13 cellular contexts compared by ENCODE assay signal in the genomic region with DNA sequence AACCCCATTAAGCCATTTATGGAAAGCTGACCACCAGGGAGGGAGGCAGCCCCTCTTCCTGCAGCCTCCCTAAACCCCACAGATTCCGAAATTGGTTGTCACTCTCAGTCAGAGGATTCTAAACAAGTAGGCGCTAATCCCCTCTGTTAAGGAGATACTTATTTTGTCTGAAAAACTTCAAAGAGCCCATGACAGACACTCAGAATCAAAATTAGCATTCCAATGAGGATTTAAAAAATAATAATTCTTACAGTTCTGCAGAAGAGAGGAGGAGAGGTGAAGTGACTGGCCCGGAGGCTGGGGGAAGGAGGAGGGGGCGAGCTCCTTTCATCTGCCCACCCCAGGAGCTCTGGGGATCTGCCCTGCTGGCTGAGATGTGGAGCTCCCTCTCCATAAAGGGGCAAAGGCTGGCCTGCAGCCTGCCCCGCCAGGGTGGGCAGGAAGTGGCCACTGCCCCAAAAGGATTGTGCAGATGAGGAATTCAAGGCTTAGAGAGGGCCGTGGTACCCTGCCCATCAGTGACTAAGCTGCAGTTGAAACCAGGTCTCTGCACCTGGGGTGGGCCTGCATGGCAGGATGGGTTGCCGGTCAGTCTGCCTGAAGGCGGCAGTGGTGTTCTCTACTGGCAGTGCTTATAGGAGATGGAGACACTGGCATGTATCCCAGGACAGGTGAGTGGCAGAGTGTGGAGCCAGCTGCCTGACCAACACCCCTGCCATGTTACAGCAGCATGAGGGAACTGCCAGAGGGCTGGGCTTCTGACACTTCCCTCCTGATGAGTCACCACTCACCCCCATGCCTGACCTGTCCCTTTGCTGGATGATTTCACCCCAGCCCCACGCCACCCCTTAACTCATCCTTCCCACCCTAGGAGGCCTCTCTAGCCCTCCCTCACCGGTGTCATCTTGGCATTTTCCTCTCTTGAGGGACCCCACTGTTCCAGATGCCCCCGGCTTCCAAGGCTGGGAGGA.
DNase-seq lines count a peak whose midpoint lies in the region; ATAC-seq, FAIRE-seq and TF ChIP-seq lines count a peak whose summit lies in the region.
"Had no signal": no experiment of that assay in that cellular context is flagged by ENCODE, and none has a peak within 500 bp of the region (broad histone marks: within the 10 kb centered on the region; RNA-seq: fewer than 3 reads in every experiment).

No MANE protein-coding gene starts in this region.

- no peaks in the 10 kb centered on the region for H3K9me3 Mint-ChIP-seq in neural crest cell
- H3K9me3 Mint-ChIP-seq: naive B cell had no signal

- H3K27ac Mint-ChIP-seq in neural crest cell (ENCODE audit: unreplicated experiment): peak overlapping the region; percentile 23

- no peak for TF ChIP-seq CTCF in neural crest cell (conservative IDR thresholded peaks at IDR 0.05)

- no peak for FAIRE-seq in GM12891 (lab: Jason Lieb, UNC)

- H3K4me3 Mint-ChIP-seq in neural crest cell: no peak overlapping the region

- TF ChIP-seq POLR2A in GM12891 (IDR thresholded peaks at IDR 0.05; ENCODE audit: low read depth, low read length): no peak

- peaks cover 48% of the 10 kb centered on the region for H3K4me1 Mint-ChIP-seq in neural crest cell

- no peaks in the 10 kb centered on the region for H3K36me3 Mint-ChIP-seq in neural crest cell (ENCODE audit: low read depth)
- H3K36me3 Mint-ChIP-seq: naive B cell had no signal

- no peaks in the 10 kb centered on the region for H3K27me3 Mint-ChIP-seq in neural crest cell (ENCODE audit: low read depth)

- ATAC-seq in HG03135 (IDR thresholded peaks at IDR 0.05; ENCODE audit: unreplicated experiment) (no peak), GM21576 (IDR thresholded peaks at IDR 0.05; ENCODE audit: unreplicated experiment) (no peak)

- DNase-seq in H4 (ENCODE audit: low spot score): peak; percentile 47
- peak; percentile 76 for DNase-seq in NCI-H2196 treated with DMSO at 0.1 percent for 48 hours (lab: John Stamatoyannopoulos, UW; ENCODE audit: unreplicated experiment)
- peak; percentile 14 for DNase-seq in amniotic epithelial cell (ENCODE audit: low read depth)
- DNase-seq in neural crest cell (ENCODE audit: low read depth, low spot score): no peak
- DNase-seq in GM12891 (ENCODE audit: insufficient read length, low spot score): no peak
- no peak for DNase-seq in RPMI8226
- DNase-seq: activated CD8-positive, alpha-beta memory T cell treated with anti-CD3 and anti-CD28 coated beads, Interleukin-2, amount 50 U/mL, for 48 hours; DMS79; KG1; naive B cell; NCI-H526 treated with DMSO at 0.1 percent for 48 hours had no signal

TF ChIP-seq in GM12891, 5 proteins besides CTCF, POLR2A, EP300 and RAD21:
- TF ChIP-seq POLR2AphosphoS5 (IDR thresholded peaks at IDR 0.05; ENCODE audit: low read depth, low read length): no peak
- no peak for TF ChIP-seq SPI1 (IDR thresholded peaks at IDR 0.05; ENCODE audit: low read depth, low read length)
- no peak for TF ChIP-seq PAX5 (IDR thresholded peaks at IDR 0.05; ENCODE audit: insufficient read depth, low read length, severe bottlenecking)
TF ChIP-seq in GM12891: peak in this region for 0.

Comparison
In these comparisons a context has a peak if more than half of its experiments do, and no peak if none do; other contexts are left out.
1. DNase-seq: peak in H4 (single experiment), NCI-H2196 treated with DMSO at 0.1 percent for 48 hours (single experiment) and amniotic epithelial cell (single experiment); none in neural crest cell (single experiment), GM12891 (single experiment) and RPMI8226 (single experiment).